ENCODE assay signal across 8 cellular contexts in genomic region chr3:49803464-49804140, GRCh38. TPM values are rescaled to one million over a fixed set of nuclear protein-coding genes. Genes with fewer than 3 reads are reported as not detected.
DNase-seq lines count a peak whose midpoint lies in the region; ATAC-seq and TF ChIP-seq lines count a peak whose summit lies in the region.

No MANE protein-coding gene starts in this region.

- peak; percentile 6 for ATAC-seq in GM19438 (IDR thresholded peaks at IDR 0.05; ENCODE audit: low read depth, unreplicated experiment)

- H3K4me3 ChIP-seq in BE2C (ENCODE audit: low read depth, low read length) (peak overlapping the region; percentile 72), MG63 (peak overlapping the region; percentile 79), mucosa of stomach (ENCODE audit: low read length) (peak overlapping the region; percentile 18)

- DNase-seq in BE2C (peak; percentile 45), MG63 (peak; percentile 33), type B pancreatic cell (ENCODE audit: extremely low spot score, unreplicated experiment) (no peak), DMS114 treated with DMSO at 0.1 percent for 48 hours (lab: John Stamatoyannopoulos, UW; ENCODE audit: unreplicated experiment) (no peak)
- peak; percentile 22 for DNase-seq in activated CD4-positive, alpha-beta T cell treated with anti-CD3 and anti-CD28 coated beads for 1 hour
- DNase-seq in effector CD4-positive, alpha-beta T cell: peak; percentile 45

- peaks cover 20% of the 10 kb centered on the region for H3K4me1 Mint-ChIP-seq in type B pancreatic cell (ENCODE audit: unreplicated experiment)

- TF ChIP-seq CTCF in BE2C (IDR thresholded peaks at IDR 0.05; ENCODE audit: low read depth, low read length): no peak
- TF ChIP-seq CTCF in type B pancreatic cell (conservative IDR thresholded peaks at IDR 0.05): peak; percentile 14

- H3K27ac Mint-ChIP-seq in type B pancreatic cell: no peak overlapping the region

- H3K36me3 Mint-ChIP-seq in type B pancreatic cell: no peaks in the 10 kb centered on the region

- H3K4me1 ChIP-seq in BE2C (peaks cover 11% of the 10 kb centered on the region), mucosa of stomach (ENCODE audit: control insufficient read depth, insufficient read depth, low read length) (peaks cover 47% of the 10 kb centered on the region)

- no peaks in the 10 kb centered on the region for H3K9me3 Mint-ChIP-seq in type B pancreatic cell

- H3K27me3 ChIP-seq in BE2C (no peaks in the 10 kb centered on the region), MG63 (no peaks in the 10 kb centered on the region), mucosa of stomach (ENCODE audit: control insufficient read depth, insufficient read depth, low read length) (peaks cover 7% of the 10 kb centered on the region)

- H3K36me3 ChIP-seq in BE2C (no peaks in the 10 kb centered on the region), MG63 (no peaks in the 10 kb centered on the region; the same call in 1 of the 2 replicates), mucosa of stomach (ENCODE audit: control insufficient read depth, insufficient read depth, low read length) (no peaks in the 10 kb centered on the region)

- peak overlapping the region; percentile 88 for H3K4me3 Mint-ChIP-seq in type B pancreatic cell

- H3K27me3 Mint-ChIP-seq in type B pancreatic cell: peaks cover 33% of the 10 kb centered on the region

- H3K9ac ChIP-seq in mucosa of stomach (ENCODE audit: low read length): peak overlapping the region; percentile 54

- no peaks in the 10 kb centered on the region for H3K9me3 ChIP-seq in BE2C
- H3K9me3 ChIP-seq in MG63: no peaks in the 10 kb centered on the region
- no peaks in the 10 kb centered on the region for H3K9me3 ChIP-seq in mucosa of stomach (ENCODE audit: control insufficient read depth, low read length)

RNA-seq across cellular contexts. Expression of gene INKA1, which starts 0.5 kb away (rescaled TPM):
- polyA plus RNA-seq in BE2C (2012; ENCODE audit: insufficient read depth, insufficient read length, low read depth): 75.9 TPM
- 3.2 TPM in 1 of 2 replicates, not detected in the other for total RNA-seq in MG63 (2014; rRNA removed; shearing (Covaris generic); ENCODE audit: low replicate concordance)
- total RNA-seq in type B pancreatic cell (ENCODE audit: low replicate concordance): 0.45 and 6.7 TPM in 2 replicates

RNA-seq across cellular contexts. Expression of gene CDHR4, which starts 3.9 kb away (rescaled TPM):
- 0.36 TPM for polyA plus RNA-seq in BE2C (2012; ENCODE audit: insufficient read depth, insufficient read length, low read depth)
- 0.10 TPM in 1 of 2 replicates, not detected in the other for total RNA-seq in MG63 (2014; rRNA removed; shearing (Covaris generic); ENCODE audit: low replicate concordance)
- total RNA-seq in type B pancreatic cell (ENCODE audit: low replicate concordance): 0.29 TPM in 1 of 2 replicates, not detected in the other

RNA-seq across cellular contexts. Expression of gene UBA7, which starts 10.2 kb away (rescaled TPM):
- 8.1 TPM for polyA plus RNA-seq in BE2C (2012; ENCODE audit: insufficient read depth, insufficient read length, low read depth)
- 5.8 and 6.9 TPM in 2 replicates for total RNA-seq in MG63 (2014; rRNA removed; shearing (Covaris generic); ENCODE audit: low replicate concordance)
- total RNA-seq in type B pancreatic cell (ENCODE audit: low replicate concordance): 4.6 and 8.2 TPM in 2 replicates

RNA-seq across cellular contexts. Expression of gene IP6K1, which starts 17.3 kb away (rescaled TPM):
- polyA plus RNA-seq in BE2C (2012; ENCODE audit: insufficient read depth, insufficient read length, low read depth): 62.8 TPM
- 10.9 and 19.5 TPM in 2 replicates for total RNA-seq in MG63 (2014; rRNA removed; shearing (Covaris generic); ENCODE audit: low replicate concordance)
- 40.3 and 42.5 TPM in 2 replicates for total RNA-seq in type B pancreatic cell (ENCODE audit: low replicate concordance)

RNA-seq across cellular contexts. Expression of gene TRAIP, which starts 52.8 kb away (rescaled TPM):
- polyA plus RNA-seq in BE2C (2012; ENCODE audit: insufficient read depth, insufficient read length, low read depth): 7.8 TPM
- total RNA-seq in MG63 (2014; rRNA removed; shearing (Covaris generic); ENCODE audit: low replicate concordance): 4.9 and 18.5 TPM in 2 replicates
- total RNA-seq in type B pancreatic cell (ENCODE audit: low replicate concordance): 7.5 and 23.0 TPM in 2 replicates

Comparison
In these comparisons a context has a peak if more than half of its experiments do, and no peak if none do; other contexts are left out.
1. DNase-seq: peak in BE2C (single experiment), MG63 (single experiment), activated CD4-positive, alpha-beta T cell treated with anti-CD3 and anti-CD28 coated beads for 1 hour (single experiment) and effector CD4-positive, alpha-beta T cell (single experiment); none in type B pancreatic cell (single experiment) and DMS114 treated with DMSO at 0.1 percent for 48 hours (single experiment).
2. H3K4me3 ChIP-seq: peak in every context shown above with its lines; median percentile 79 in MG63; 72 in BE2C; 18 in mucosa of stomach.